ENCODE assay signal across 8 cellular contexts in the genomic region with DNA sequence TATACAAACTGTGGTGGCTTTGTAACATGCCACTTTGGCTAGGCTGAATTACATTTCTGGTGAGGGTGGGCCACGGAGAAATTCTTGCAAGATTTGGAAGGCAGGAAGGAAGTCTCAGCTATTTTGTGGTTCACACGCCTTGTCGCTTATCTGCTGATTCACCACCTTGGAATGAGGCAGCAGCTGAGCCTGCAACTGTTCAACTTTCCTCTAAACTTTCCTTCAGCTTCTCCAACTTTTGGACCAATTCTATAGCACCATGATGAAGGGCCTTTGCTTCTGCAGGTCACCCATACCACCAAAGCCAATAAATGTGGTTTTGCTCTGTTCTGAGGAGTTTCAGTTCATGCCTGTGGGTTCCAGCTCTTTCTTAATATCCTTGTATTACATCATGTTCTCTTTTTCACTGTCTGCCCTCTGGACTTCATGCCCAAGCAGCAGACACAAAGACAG.
DNase-seq lines count a peak whose midpoint lies in the region; ATAC-seq, FAIRE-seq and TF ChIP-seq lines count a peak whose summit lies in the region.

No MANE protein-coding gene starts in this region.

- no peak for FAIRE-seq in small intestine (lab: Jason Lieb, UNC)

- H3K36me3 ChIP-seq in SK-N-MC (ENCODE audit: insufficient read depth, low read length) (no peaks in the 10 kb centered on the region), small intestine (ENCODE audit: control insufficient read depth in 2 of 2, insufficient read depth in 2 of 2, low read length in 2 of 2) (no peaks in the 10 kb centered on the region)

- DNase-seq in HFF-Myc (ENCODE audit: extremely low read depth, low read depth): peak; percentile 93
- DNase-seq in SK-N-MC (ENCODE audit: low read depth, low spot score): peak; percentile 91
- peak; percentile 99 for DNase-seq in fibroblast of the aortic adventitia (ENCODE audit: low read depth)
- peak; percentile 86 for DNase-seq in small intestine
- no peak for DNase-seq in pons (ENCODE audit: low spot score)
- no peak for DNase-seq in activated CD8-positive, alpha-beta memory T cell treated with anti-CD3 and anti-CD28 coated beads, Interleukin-2, amount 50 U/mL, for 48 hours

- no peak for TF ChIP-seq CTCF in HFF-Myc (IDR thresholded peaks at IDR 0.05; ENCODE audit: low read depth, low read length, missing control alignments)
- TF ChIP-seq CTCF in fibroblast of the aortic adventitia (IDR thresholded peaks at IDR 0.05; ENCODE audit: insufficient read depth, low read length): no peak

- no peaks in the 10 kb centered on the region for H3K27me3 ChIP-seq in small intestine (ENCODE audit: control insufficient read depth in 2 of 2, insufficient read depth in 2 of 2, low read length in 2 of 2)

- H3K9me3 ChIP-seq in SK-N-MC (ENCODE audit: low read depth, low read length) (peaks cover 5% of the 10 kb centered on the region; the same call in 1 of the 2 replicates), small intestine (ENCODE audit: control insufficient read depth, low read depth) (no peaks in the 10 kb centered on the region)

- peaks cover 3 to 4% of the 10 kb centered on the region in 2 donors for H3K4me1 ChIP-seq in small intestine (ENCODE audit: control insufficient read depth in 2 of 2, insufficient read depth in 1 of 2, low read depth in 1 of 2, low read length in 1 of 2)

- WGBS in small intestine, 3 donors: 0 to 11% (median 4%) methylated on average over 3 of the region's 3 CpGs

- H3K4me3 ChIP-seq in HFF-Myc (replicated peaks; ENCODE audit: low read depth, low read length): no peak overlapping the region
- peak overlapping the region; percentile 70 for H3K4me3 ChIP-seq in SK-N-MC
- no peak overlapping the region for H3K4me3 ChIP-seq in fibroblast of the aortic adventitia (ENCODE audit: low read depth, low read length)
- H3K4me3 ChIP-seq in small intestine (ENCODE audit: low read depth in 1 of 2, low read length in 2 of 2): no peak overlapping the region

- H3K27ac ChIP-seq in SK-N-MC: peak overlapping the region; percentile 99
- H3K27ac ChIP-seq in small intestine (ENCODE audit: low read depth in 1 of 2, low read length in 1 of 2): peak overlapping the region; percentile 8 to 51

- peak overlapping the region; percentile 54 for H3K9ac ChIP-seq in SK-N-MC (ENCODE audit: insufficient read length)

- ATAC-seq in HG02852 (IDR thresholded peaks at IDR 0.05; ENCODE audit: unreplicated experiment) (no peak), HG02759 (IDR thresholded peaks at IDR 0.05; ENCODE audit: unreplicated experiment) (no peak)

Comparison
In these comparisons a context has a peak if more than half of its experiments do, and no peak if none do; other contexts are left out.
1. DNase-seq: peak in HFF-Myc (single experiment), SK-N-MC (single experiment), fibroblast of the aortic adventitia (single experiment) and small intestine (single experiment); none in pons (single experiment) and activated CD8-positive, alpha-beta memory T cell treated with anti-CD3 and anti-CD28 coated beads, Interleukin-2, amount 50 U/mL, for 48 hours (single experiment).